In the genomic region with DNA sequence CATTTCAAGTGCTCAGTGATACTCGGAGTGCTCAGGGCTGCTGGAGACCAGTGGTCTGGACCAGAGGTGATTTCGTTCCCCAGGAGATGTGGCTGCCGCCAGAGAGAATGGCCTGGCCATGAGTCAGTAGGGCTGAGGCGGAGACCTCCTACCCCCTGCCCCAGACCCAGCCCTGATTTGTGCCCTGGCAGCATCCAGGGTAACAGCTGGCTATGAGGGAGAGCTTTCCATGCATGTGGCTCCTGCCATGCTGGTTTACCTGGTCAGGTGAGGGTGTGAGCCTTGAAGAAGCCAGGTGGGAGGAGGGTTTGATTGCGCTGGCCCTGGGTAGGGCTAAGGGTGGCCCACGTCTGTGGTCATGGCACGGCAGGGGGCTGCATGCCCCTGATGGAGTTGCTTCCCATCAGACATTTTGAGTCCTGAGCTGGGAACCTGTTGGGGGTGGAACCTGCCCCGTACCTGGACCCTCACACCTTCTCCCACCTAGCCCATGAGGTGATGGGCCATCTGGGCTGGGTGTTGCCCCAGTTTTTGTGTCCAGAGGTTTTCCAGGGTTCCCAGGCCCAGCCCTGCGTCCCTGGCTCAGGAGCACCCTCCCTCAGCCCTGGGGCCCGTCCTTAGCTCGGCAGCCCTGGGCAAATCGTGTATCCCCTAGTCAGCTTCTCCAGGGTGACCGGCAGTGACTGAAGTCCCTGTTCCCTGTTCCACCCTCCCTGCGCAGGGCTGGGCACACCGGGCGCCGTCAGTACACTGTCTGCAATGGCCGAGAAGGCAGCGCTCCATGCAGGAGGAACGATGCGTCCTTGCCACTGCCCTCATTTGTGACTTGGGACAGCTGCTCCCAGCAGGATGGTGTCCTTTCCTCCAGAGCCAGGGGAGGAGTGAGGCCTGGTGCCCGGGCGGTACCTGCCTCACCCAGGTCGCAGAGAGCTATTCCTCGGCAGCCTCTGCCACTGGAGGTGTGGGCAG, we compare ENCODE assay signal across 17 cellular contexts. TPM values are rescaled to one million over a fixed set of nuclear protein-coding genes. Genes with fewer than 3 reads are reported as not detected.
DNase-seq lines count a peak whose midpoint lies in the region; ATAC-seq and TF ChIP-seq lines count a peak whose summit lies in the region.
"Had no signal": no experiment of that assay in that cellular context is flagged by ENCODE, and none has a peak within 500 bp of the region (broad histone marks: within the 10 kb centered on the region; RNA-seq: fewer than 3 reads in every experiment).

No MANE protein-coding gene starts in this region.

- H3K4me3 ChIP-seq in mucosa of stomach (ENCODE audit: low read length), result no peak overlapping the region
- no peak overlapping the region for H3K4me3 ChIP-seq in ascending aorta
- H3K4me3 ChIP-seq: tibial nerve had no signal

- peak; percentile 14 to 66 for ATAC-seq in activated naive CD4-positive, alpha-beta T cell treated with anti-CD3 and anti-CD28 coated beads, Interleukin-2, amount 50 U/mL, for 72 hours

- H3K36me3 ChIP-seq in mucosa of stomach (ENCODE audit: control insufficient read depth, insufficient read depth, low read length), result no peaks in the 10 kb centered on the region
- H3K36me3 ChIP-seq in ascending aorta, result no peaks in the 10 kb centered on the region

- H3K9me3 ChIP-seq in mucosa of stomach (ENCODE audit: control insufficient read depth, low read length) (no peaks in the 10 kb centered on the region), ascending aorta (no peaks in the 10 kb centered on the region)
- H3K9me3 ChIP-seq: tibial nerve had no signal

- peaks cover 45% of the 10 kb centered on the region for H3K4me1 ChIP-seq in mucosa of stomach (ENCODE audit: control insufficient read depth, insufficient read depth, low read length)
- no peaks in the 10 kb centered on the region for H3K4me1 ChIP-seq in ascending aorta

- H3K9ac ChIP-seq in mucosa of stomach (ENCODE audit: low read length), result peak overlapping the region; percentile 15

- no peak overlapping the region for H3K27ac ChIP-seq in ascending aorta

- no peaks in the 10 kb centered on the region for H3K9me3 Mint-ChIP-seq in activated naive CD4-positive, alpha-beta T cell treated with anti-CD3 and anti-CD28 coated beads, Interleukin-2, amount 50 U/mL, for 72 hours
- H3K9me3 Mint-ChIP-seq: activated T-helper 2 cell treated with anti-CD3 and anti-CD28 coated beads, Interferon-gamma antibody, Interleukin-2, Interleukin-4, amounts not matched to agents 10 μg/mL and 5 μg/mL and 100 μg/mL, durations not matched to agents 14 hours and 24 hours and 36 hours; T-helper 2 cell treated with Interferon-gamma antibody and Interleukin-4, amounts not matched to agents 5 μg/mL and 100 μg/mL, for 36 hours had no signal

- H3K36me3 Mint-ChIP-seq in activated naive CD4-positive, alpha-beta T cell treated with anti-CD3 and anti-CD28 coated beads, Interleukin-2, amount 50 U/mL, for 72 hours, result no peaks in the 10 kb centered on the region

- DNase-seq in activated naive CD4-positive, alpha-beta T cell treated with anti-CD3 and anti-CD28 coated beads, Interleukin-2, amount 50 U/mL, for 72 hours (ENCODE audit: low spot score in 2 of 2), result no peak
- no peak for DNase-seq in activated naive CD4-positive, alpha-beta T cell treated with Interleukin-2 at 50 U/mL for 16 hours
- DNase-seq in cerebellar cortex (ENCODE audit: low spot score), result peak; percentile 67
- DNase-seq in NCI-H1694 (lab: John Stamatoyannopoulos, UW), result no peak
- no peak for DNase-seq in dermis blood vessel endothelial cell
- no peak for DNase-seq in activated effector memory CD4-positive, alpha-beta T cell treated with Interleukin-2 at 50 U/mL for 16 hours
- no peak for DNase-seq in ascending aorta (ENCODE audit: low spot score in 2 of 2)
- DNase-seq: activated CD4-positive, alpha-beta T cell treated with anti-CD3 and anti-CD28 coated beads, Interleukin-2, amount 50 U/mL, for 1 hour; COR-L47; foreskin melanocyte; GF-D8; Right ventricle myocardium superior had no signal

- no peak for TF ChIP-seq CTCF in ascending aorta (IDR thresholded peaks at IDR 0.05)

- no peak overlapping the region for H3K27ac Mint-ChIP-seq in activated naive CD4-positive, alpha-beta T cell treated with anti-CD3 and anti-CD28 coated beads, Interleukin-2, amount 50 U/mL, for 72 hours
- H3K27ac Mint-ChIP-seq: T-helper 2 cell treated with Interferon-gamma antibody and Interleukin-4, amounts not matched to agents 5 μg/mL and 100 μg/mL, for 36 hours had no signal

- H3K27me3 ChIP-seq in mucosa of stomach (ENCODE audit: control insufficient read depth, insufficient read depth, low read length) (no peaks in the 10 kb centered on the region), ascending aorta (no peaks in the 10 kb centered on the region)
- H3K27me3 ChIP-seq: tibial nerve had no signal

- intact Hi-C loops in ascending aorta (cut with DNase I), result no loop called here

RNA-seq across cellular contexts. Expression of a gene that starts 9.0 kb away (rescaled TPM):
- total RNA-seq in activated naive CD4-positive, alpha-beta T cell treated with anti-CD3 and anti-CD28 coated beads, Interleukin-2, amount 50 U/mL, for 72 hours, result 100 to 1,000 TPM; 130 to 171 TPM
- total RNA-seq in dermis blood vessel endothelial cell (39.3 and 69.2 TPM in 2 replicates), ascending aorta (86.8 TPM)

RNA-seq across cellular contexts. Expression of a gene that starts 34.9 kb away (rescaled TPM):
- 100 to 1,000 TPM; 620 to 646 TPM for total RNA-seq in activated naive CD4-positive, alpha-beta T cell treated with anti-CD3 and anti-CD28 coated beads, Interleukin-2, amount 50 U/mL, for 72 hours
- total RNA-seq in dermis blood vessel endothelial cell (not detected in 2 replicates), ascending aorta (6.7 TPM)
- total RNA-seq: pulmonary artery endothelial cell had no signal

RNA-seq across cellular contexts. Expression of a gene that starts 51.0 kb away (rescaled TPM):
- total RNA-seq in activated naive CD4-positive, alpha-beta T cell treated with anti-CD3 and anti-CD28 coated beads, Interleukin-2, amount 50 U/mL, for 72 hours, result 10 to 100 TPM in 1 of 2 donors, 1 to 10 TPM in 1; 2.3 to 13.7 TPM
- 3.6 and 7.5 TPM in 2 replicates for total RNA-seq in dermis blood vessel endothelial cell
- total RNA-seq in ascending aorta, result 49.5 TPM

RNA-seq across cellular contexts. Expression of a gene that starts 53.7 kb away (rescaled TPM):
- total RNA-seq in activated naive CD4-positive, alpha-beta T cell treated with anti-CD3 and anti-CD28 coated beads, Interleukin-2, amount 50 U/mL, for 72 hours, result 100 to 1,000 TPM in 1 of 2 donors, 1 to 10 TPM in 1; 8.6 to 197 TPM
- 99.4 and 121 TPM in 2 replicates for total RNA-seq in dermis blood vessel endothelial cell
- total RNA-seq in ascending aorta, result 253 TPM

Comparison
In these comparisons a context has a peak if more than half of its experiments do, and no peak if none do; other contexts are left out.
1. RNA of a gene that starts 34.9 kb away (total RNA-seq): 620 to 646 TPM in activated naive CD4-positive, alpha-beta T cell treated with anti-CD3 and anti-CD28 coated beads, Interleukin-2, amount 50 U/mL, for 72 hours; 6.7 TPM in ascending aorta (single experiment) and not detected in dermis blood vessel endothelial cell; every median in the first group is over 10 times any median in the second.